1 cellular context compared by ENCODE assay signal in the genomic region with DNA sequence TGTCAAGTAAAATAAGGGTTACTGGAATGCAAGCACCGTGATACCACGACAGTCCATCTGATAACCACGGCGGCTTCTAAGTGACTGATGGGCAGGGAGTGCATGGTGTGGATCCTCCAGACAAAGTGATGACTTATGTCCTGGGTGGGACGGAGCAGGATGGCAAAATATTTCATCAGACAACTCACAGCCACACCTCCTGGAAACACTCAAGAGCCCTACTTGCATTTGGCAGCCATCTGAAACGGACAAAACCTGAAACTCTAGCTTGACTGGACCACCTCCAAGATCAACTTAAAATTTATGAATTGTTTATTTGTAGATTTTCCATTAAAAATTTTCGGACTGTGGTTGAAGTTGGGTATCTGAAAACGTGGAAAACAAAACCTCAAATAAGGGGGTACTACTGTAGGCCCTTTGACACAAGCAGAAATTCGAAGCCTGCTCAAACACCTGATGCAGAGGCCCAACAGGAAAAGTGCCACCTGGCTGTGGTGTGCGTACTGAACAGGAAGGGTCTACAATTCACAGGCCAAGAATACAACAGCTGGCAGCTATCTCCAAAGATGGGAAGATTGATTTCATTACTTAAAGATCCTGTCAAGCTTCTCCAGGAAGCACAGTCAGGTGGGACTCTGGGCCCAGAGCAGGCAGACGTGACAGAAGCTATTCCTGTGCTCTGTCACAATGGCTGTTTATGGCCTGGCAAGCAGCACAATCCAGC.
TF ChIP-seq lines count a peak whose summit lies in the region.

No MANE protein-coding gene starts in this region.

TF ChIP-seq in K562, 482 proteins besides CTCF, POLR2A, EP300 and RAD21 (continued from another document and continues in another):
- TF ChIP-seq, protein P1, sequence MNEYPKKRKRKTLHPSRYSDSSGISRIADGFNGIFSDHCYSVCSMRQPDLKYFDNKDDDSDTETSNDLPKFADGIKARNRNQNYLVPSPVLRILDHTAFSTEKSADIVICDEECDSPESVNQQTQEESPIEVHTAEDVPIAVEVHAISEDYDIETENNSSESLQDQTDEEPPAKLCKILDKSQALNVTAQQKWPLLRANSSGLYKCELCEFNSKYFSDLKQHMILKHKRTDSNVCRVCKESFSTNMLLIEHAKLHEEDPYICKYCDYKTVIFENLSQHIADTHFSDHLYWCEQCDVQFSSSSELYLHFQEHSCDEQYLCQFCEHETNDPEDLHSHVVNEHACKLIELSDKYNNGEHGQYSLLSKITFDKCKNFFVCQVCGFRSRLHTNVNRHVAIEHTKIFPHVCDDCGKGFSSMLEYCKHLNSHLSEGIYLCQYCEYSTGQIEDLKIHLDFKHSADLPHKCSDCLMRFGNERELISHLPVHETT (CRISPR knock-in tag; conservative IDR thresholded peaks at IDR 0.05 in 1 of 2, IDR thresholded peaks at IDR 0.05 in 1 of 2) = no peak
- TF ChIP-seq SMARCB1 (IDR thresholded peaks at IDR 0.05; ENCODE audit: insufficient read length, low read depth) = no peak
- TF ChIP-seq, protein P2, sequence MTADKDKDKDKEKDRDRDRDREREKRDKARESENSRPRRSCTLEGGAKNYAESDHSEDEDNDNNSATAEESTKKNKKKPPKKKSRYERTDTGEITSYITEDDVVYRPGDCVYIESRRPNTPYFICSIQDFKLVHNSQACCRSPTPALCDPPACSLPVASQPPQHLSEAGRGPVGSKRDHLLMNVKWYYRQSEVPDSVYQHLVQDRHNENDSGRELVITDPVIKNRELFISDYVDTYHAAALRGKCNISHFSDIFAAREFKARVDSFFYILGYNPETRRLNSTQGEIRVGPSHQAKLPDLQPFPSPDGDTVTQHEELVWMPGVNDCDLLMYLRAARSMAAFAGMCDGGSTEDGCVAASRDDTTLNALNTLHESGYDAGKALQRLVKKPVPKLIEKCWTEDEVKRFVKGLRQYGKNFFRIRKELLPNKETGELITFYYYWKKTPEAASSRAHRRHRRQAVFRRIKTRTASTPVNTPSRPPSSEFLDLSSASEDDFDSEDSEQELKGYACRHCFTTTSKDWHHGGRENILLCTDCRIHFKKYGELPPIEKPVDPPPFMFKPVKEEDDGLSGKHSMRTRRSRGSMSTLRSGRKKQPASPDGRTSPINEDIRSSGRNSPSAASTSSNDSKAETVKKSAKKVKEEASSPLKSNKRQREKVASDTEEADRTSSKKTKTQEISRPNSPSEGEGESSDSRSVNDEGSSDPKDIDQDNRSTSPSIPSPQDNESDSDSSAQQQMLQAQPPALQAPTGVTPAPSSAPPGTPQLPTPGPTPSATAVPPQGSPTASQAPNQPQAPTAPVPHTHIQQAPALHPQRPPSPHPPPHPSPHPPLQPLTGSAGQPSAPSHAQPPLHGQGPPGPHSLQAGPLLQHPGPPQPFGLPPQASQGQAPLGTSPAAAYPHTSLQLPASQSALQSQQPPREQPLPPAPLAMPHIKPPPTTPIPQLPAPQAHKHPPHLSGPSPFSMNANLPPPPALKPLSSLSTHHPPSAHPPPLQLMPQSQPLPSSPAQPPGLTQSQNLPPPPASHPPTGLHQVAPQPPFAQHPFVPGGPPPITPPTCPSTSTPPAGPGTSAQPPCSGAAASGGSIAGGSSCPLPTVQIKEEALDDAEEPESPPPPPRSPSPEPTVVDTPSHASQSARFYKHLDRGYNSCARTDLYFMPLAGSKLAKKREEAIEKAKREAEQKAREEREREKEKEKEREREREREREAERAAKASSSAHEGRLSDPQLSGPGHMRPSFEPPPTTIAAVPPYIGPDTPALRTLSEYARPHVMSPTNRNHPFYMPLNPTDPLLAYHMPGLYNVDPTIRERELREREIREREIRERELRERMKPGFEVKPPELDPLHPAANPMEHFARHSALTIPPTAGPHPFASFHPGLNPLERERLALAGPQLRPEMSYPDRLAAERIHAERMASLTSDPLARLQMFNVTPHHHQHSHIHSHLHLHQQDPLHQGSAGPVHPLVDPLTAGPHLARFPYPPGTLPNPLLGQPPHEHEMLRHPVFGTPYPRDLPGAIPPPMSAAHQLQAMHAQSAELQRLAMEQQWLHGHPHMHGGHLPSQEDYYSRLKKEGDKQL (CRISPR knock-in tag; IDR thresholded peaks at IDR 0.05; ENCODE audit: borderline replicate concordance) = no peak
- no peak for TF ChIP-seq GABPB1 (CRISPR knock-in tag; IDR thresholded peaks at IDR 0.05)
- TF ChIP-seq MTA3 (IDR thresholded peaks at IDR 0.05; ENCODE audit: borderline replicate concordance) = no peak
- TF ChIP-seq, protein P3, sequence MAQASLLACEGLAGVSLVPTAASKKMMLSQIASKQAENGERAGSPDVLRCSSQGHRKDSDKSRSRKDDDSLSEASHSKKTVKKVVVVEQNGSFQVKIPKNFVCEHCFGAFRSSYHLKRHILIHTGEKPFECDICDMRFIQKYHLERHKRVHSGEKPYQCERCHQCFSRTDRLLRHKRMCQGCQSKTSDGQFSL (CRISPR knock-in tag; IDR thresholded peaks at IDR 0.05) = no peak
- TF ChIP-seq, protein P3 (tag; IDR thresholded peaks at IDR 0.05) = peak in 1 of 2 experiments; percentile 48; a peak in 1 of 4 replicates
- TF ChIP-seq RHOXF2B (CRISPR knock-in tag; conservative IDR thresholded peaks at IDR 0.05) = no peak
- TF ChIP-seq, protein P4, sequence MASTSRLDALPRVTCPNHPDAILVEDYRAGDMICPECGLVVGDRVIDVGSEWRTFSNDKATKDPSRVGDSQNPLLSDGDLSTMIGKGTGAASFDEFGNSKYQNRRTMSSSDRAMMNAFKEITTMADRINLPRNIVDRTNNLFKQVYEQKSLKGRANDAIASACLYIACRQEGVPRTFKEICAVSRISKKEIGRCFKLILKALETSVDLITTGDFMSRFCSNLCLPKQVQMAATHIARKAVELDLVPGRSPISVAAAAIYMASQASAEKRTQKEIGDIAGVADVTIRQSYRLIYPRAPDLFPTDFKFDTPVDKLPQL (IDR thresholded peaks at IDR 0.05; ENCODE audit: extremely low read depth, insufficient read length) = no peak
- TF ChIP-seq ZNF316 (IDR thresholded peaks at IDR 0.05) = no peak
- TF ChIP-seq, protein P5, sequence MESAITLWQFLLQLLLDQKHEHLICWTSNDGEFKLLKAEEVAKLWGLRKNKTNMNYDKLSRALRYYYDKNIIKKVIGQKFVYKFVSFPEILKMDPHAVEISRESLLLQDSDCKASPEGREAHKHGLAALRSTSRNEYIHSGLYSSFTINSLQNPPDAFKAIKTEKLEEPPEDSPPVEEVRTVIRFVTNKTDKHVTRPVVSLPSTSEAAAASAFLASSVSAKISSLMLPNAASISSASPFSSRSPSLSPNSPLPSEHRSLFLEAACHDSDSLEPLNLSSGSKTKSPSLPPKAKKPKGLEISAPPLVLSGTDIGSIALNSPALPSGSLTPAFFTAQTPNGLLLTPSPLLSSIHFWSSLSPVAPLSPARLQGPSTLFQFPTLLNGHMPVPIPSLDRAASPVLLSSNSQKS (CRISPR knock-in tag; IDR thresholded peaks at IDR 0.05) = no peak
- TF ChIP-seq ZNF217 (CRISPR knock-in tag; IDR thresholded peaks at IDR 0.05) = no peak
- TF ChIP-seq ILK (tag; IDR thresholded peaks at IDR 0.05; ENCODE audit: borderline replicate concordance, low read depth) = no peak
- TF ChIP-seq, protein P6, sequence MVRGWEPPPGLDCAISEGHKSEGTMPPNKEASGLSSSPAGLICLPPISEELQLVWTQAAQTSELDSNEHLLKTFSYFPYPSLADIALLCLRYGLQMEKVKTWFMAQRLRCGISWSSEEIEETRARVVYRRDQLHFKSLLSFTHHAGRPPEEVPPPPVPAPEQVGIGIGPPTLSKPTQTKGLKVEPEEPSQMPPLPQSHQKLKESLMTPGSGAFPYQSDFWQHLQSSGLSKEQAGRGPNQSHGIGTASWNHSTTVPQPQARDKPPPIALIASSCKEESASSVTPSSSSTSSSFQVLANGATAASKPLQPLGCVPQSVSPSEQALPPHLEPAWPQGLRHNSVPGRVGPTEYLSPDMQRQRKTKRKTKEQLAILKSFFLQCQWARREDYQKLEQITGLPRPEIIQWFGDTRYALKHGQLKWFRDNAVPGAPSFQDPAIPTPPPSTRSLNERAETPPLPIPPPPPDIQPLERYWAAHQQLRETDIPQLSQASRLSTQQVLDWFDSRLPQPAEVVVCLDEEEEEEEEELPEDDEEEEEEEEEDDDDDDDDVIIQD (CRISPR knock-in tag; IDR thresholded peaks at IDR 0.05) = no peak
- TF ChIP-seq PTBP1 (IDR thresholded peaks at IDR 0.05; ENCODE audit: low read depth, low read length) = no peak
- TF ChIP-seq, protein P7, sequence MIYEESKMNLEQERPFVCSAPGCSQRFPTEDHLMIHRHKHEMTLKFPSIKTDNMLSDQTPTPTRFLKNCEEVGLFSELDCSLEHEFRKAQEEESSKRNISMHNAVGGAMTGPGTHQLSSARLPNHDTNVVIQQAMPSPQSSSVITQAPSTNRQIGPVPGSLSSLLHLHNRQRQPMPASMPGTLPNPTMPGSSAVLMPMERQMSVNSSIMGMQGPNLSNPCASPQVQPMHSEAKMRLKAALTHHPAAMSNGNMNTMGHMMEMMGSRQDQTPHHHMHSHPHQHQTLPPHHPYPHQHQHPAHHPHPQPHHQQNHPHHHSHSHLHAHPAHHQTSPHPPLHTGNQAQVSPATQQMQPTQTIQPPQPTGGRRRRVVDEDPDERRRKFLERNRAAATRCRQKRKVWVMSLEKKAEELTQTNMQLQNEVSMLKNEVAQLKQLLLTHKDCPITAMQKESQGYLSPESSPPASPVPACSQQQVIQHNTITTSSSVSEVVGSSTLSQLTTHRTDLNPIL (CRISPR knock-in tag; IDR thresholded peaks at IDR 0.05) = no peak
- TF ChIP-seq, protein P8, sequence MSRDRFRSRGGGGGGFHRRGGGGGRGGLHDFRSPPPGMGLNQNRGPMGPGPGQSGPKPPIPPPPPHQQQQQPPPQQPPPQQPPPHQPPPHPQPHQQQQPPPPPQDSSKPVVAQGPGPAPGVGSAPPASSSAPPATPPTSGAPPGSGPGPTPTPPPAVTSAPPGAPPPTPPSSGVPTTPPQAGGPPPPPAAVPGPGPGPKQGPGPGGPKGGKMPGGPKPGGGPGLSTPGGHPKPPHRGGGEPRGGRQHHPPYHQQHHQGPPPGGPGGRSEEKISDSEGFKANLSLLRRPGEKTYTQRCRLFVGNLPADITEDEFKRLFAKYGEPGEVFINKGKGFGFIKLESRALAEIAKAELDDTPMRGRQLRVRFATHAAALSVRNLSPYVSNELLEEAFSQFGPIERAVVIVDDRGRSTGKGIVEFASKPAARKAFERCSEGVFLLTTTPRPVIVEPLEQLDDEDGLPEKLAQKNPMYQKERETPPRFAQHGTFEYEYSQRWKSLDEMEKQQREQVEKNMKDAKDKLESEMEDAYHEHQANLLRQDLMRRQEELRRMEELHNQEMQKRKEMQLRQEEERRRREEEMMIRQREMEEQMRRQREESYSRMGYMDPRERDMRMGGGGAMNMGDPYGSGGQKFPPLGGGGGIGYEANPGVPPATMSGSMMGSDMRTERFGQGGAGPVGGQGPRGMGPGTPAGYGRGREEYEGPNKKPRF (IDR thresholded peaks at IDR 0.05; ENCODE audit: low read depth, low read length) = no peak
- TF ChIP-seq, protein P9, sequence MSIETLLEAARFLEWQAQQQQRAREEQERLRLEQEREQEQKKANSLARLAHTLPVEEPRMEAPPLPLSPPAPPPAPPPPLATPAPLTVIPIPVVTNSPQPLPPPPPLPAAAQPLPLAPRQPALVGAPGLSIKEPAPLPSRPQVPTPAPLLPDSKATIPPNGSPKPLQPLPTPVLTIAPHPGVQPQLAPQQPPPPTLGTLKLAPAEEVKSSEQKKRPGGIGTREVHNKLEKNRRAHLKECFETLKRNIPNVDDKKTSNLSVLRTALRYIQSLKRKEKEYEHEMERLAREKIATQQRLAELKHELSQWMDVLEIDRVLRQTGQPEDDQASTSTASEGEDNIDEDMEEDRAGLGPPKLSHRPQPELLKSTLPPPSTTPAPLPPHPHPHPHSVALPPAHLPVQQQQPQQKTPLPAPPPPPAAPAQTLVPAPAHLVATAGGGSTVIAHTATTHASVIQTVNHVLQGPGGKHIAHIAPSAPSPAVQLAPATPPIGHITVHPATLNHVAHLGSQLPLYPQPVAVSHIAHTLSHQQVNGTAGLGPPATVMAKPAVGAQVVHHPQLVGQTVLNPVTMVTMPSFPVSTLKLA (conservative IDR thresholded peaks at IDR 0.05) = no peak
- no peak for TF ChIP-seq ZBED1 (IDR thresholded peaks at IDR 0.05)
- no peak for TF ChIP-seq NONO (IDR thresholded peaks at IDR 0.05; ENCODE audit: low read depth in 2 of 2, low read length in 1 of 2)
- TF ChIP-seq, protein P10, sequence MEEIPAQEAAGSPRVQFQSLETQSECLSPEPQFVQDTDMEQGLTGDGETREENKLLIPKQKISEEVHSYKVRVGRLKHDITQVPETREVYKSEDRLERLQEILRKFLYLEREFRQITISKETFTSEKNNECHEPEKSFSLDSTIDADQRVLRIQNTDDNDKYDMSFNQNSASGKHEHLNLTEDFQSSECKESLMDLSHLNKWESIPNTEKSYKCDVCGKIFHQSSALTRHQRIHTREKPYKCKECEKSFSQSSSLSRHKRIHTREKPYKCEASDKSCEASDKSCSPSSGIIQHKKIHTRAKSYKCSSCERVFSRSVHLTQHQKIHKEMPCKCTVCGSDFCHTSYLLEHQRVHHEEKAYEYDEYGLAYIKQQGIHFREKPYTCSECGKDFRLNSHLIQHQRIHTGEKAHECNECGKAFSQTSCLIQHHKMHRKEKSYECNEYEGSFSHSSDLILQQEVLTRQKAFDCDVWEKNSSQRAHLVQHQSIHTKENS (CRISPR knock-in tag; IDR thresholded peaks at IDR 0.05) = no peak
- 0 out of 2 replicates have a peak, but pooled peaks have one; percentile 25 for TF ChIP-seq FOXJ2 (tag; IDR thresholded peaks at IDR 0.05)
- TF ChIP-seq SAP30 (IDR thresholded peaks at IDR 0.05; ENCODE audit: borderline replicate concordance, insufficient read depth, low read depth, low read length, poor library complexity, severe bottlenecking) = no peak
- TF ChIP-seq NCOA1 (IDR thresholded peaks at IDR 0.05; ENCODE audit: low read depth) = no peak
- TF ChIP-seq TARDBP (IDR thresholded peaks at IDR 0.05) = no peak
